In genomic region chr3:48609088-48610005, GRCh38 we compare ENCODE assay signal across 8 cellular contexts. TPM values are rescaled to one million over a fixed set of nuclear protein-coding genes. Genes with fewer than 3 reads are reported as not detected.
DNase-seq lines count a peak whose midpoint lies in the region; ATAC-seq and TF ChIP-seq lines count a peak whose summit lies in the region.

TSS of gene UQCRC1 (minus strand) at chr3:48609646. CDS start at chr3:48609620, 26 bp downstream.

- peak within 1 kb of the TSS; percentile 90 for H3K9ac ChIP-seq in BLaER1
- H3K9ac ChIP-seq in colonic mucosa (ENCODE audit: low read depth in 2 of 2, low read length in 2 of 2), result peak within 1 kb of the TSS; percentile 92 to 98

- DNase-seq in GM19238 (ENCODE audit: insufficient read length, low spot score), result peak; percentile 98
- peak; percentile 59 for DNase-seq in NCI-H524 treated with DMSO at 0.1 percent for 48 hours (lab: John Stamatoyannopoulos, UW)
- DNase-seq in activated CD4-positive, alpha-beta T cell treated with anti-CD3 and anti-CD28 coated beads for 48 hours, result peak; percentile 94
- peak; percentile 92 for DNase-seq in colonic mucosa
- peak; percentile 86 to 87 for DNase-seq in stimulated activated CD4-positive, alpha-beta T cell treated with anti-CD3 and anti-CD28 coated beads, Interleukin-1b, Interleukin-23, amount 100 ng/mL, for 4 hours (ENCODE audit: low read depth in 2 of 2)

- H3K4me1 ChIP-seq in BLaER1 (peaks cover 25% of the 10 kb centered on the region), colonic mucosa (no peaks in the 10 kb centered on the region)

- ATAC-seq in HG03442 (IDR thresholded peaks at IDR 0.05; ENCODE audit: unreplicated experiment), result peak; percentile 94

- H3K27ac ChIP-seq in BLaER1 (peak within 1 kb of the TSS; percentile 86), colonic mucosa (peak within 1 kb of the TSS; percentile 64), layer of hippocampus (ENCODE audit: low read depth, low read length) (peak within 1 kb of the TSS; percentile 72)

- peak; percentile 45 for TF ChIP-seq CTCF in colonic mucosa (IDR thresholded peaks at IDR 0.05)

- peak within 1 kb of the TSS; percentile 85 for H3K4me3 ChIP-seq in BLaER1
- H3K4me3 ChIP-seq in colonic mucosa, result peak within 1 kb of the TSS; percentile 75

- peak within 1 kb of the TSS; percentile 88 for H3K4me2 ChIP-seq in BLaER1

- H3K36me3 ChIP-seq in BLaER1 (peaks cover 36% of the 10 kb centered on the region), colonic mucosa (peaks cover 14% of the 10 kb centered on the region)

- peaks cover 15% of the 10 kb centered on the region for H4K20me1 ChIP-seq in BLaER1

- H3K9me3 ChIP-seq in BLaER1 (no peaks in the 10 kb centered on the region), colonic mucosa (no peaks in the 10 kb centered on the region)

- H3K27me3 ChIP-seq in BLaER1 (no peaks in the 10 kb centered on the region), colonic mucosa (no peaks in the 10 kb centered on the region), layer of hippocampus (ENCODE audit: control insufficient read depth, insufficient read depth, low read length) (no peaks in the 10 kb centered on the region)

- intact Hi-C loops in colonic mucosa (cut with DNase I), result loop anchor here (2.0 kb wide), 1 partner anchor 45 kb away; no protein-coding TSS in a partner anchor

RNA-seq across cellular contexts. Expression of gene UQCRC1, which starts in this region (rescaled TPM):
- total RNA-seq in colonic mucosa, result 100 to 1,000 TPM; 682 to 753 TPM

Comparison
In these comparisons a context has a peak if more than half of its experiments do, and no peak if none do; other contexts are left out.
1. Peak in every context shown above with its lines: DNase-seq, ATAC-seq, H3K4me3 ChIP-seq and H3K27ac ChIP-seq.